In the genomic region with DNA sequence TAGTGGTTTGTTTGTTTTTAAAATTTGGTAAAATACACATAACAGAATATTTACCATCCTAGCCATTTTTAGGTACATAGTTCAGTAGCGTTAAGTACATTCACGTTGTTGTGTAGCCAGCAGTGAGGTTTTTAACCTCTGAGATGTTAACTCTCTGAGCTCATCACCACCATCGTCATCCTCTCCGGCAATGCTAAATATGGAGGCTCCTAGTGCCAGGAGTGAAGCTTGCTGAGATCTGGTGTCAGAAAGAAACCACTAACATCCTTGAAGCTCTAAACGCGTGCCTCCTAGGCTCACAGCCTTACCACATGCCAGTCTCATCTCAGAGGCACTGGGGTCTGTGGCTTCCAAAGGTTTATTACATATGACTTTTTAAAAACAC, we compare ENCODE assay signal across 16 cellular contexts.
DNase-seq lines count a peak whose midpoint lies in the region; TF ChIP-seq lines count a peak whose summit lies in the region.
"Had no signal": no experiment of that assay in that cellular context is flagged by ENCODE, and none has a peak within 500 bp of the region (broad histone marks: within the 10 kb centered on the region; RNA-seq: fewer than 3 reads in every experiment).

No MANE protein-coding gene starts in this region.

- H3K4me2 ChIP-seq in BLaER1 treated with 17β-estradiol and CSF1 and Interleukin-3, amounts not matched to agents 10 nM and 100 nM: peak overlapping the region in 8 of 11 experiments; percentile 55 to 76 (median 66); a peak in 14 of 22 replicates

- H3K36me3 Mint-ChIP-seq in activated CD4-positive, alpha-beta T cell treated with anti-CD3 and anti-CD28 coated beads, Interleukin-2, amount 10 ng/mL, durations not matched to agents 24 days and 14 days (ENCODE audit: low read depth): no peaks in the 10 kb centered on the region
- no peaks in the 10 kb centered on the region for H3K36me3 Mint-ChIP-seq in activated naive CD4-positive, alpha-beta T cell treated with anti-CD3 and anti-CD28 coated beads, Interleukin-2, amount 10 ng/mL, durations not matched to agents 7 days and 5 days
- H3K36me3 Mint-ChIP-seq: naive B cell had no signal

- no peak overlapping the region for H3K9ac ChIP-seq in BLaER1 treated with 17β-estradiol and CSF1 and Interleukin-3, amounts not matched to agents 10 nM and 100 nM

- H3K27me3 ChIP-seq in BLaER1 treated with 17β-estradiol and CSF1 and Interleukin-3, amounts not matched to agents 10 nM and 100 nM: no peaks in the 10 kb centered on the region
- H3K27me3 ChIP-seq in MG63: no peaks in the 10 kb centered on the region; the same call in 1 of the 2 replicates
- no peaks in the 10 kb centered on the region for H3K27me3 ChIP-seq in uterus
- H3K27me3 ChIP-seq: tibial nerve had no signal

- intact Hi-C loops in uterus (cut with DNase I; ENCODE audit: low total_unique reads): no loop called here
- intact Hi-C loops in activated CD4-positive, alpha-beta T cell treated with anti-CD3 and anti-CD28 coated beads, Interleukin-2, amount 10 ng/mL, durations not matched to agents 24 days and 14 days (cut with micrococcal nuclease): no loop called here

- H3K27me3 Mint-ChIP-seq in activated CD4-positive, alpha-beta T cell treated with anti-CD3 and anti-CD28 coated beads, Interleukin-2, amount 10 ng/mL, durations not matched to agents 24 days and 14 days: no peaks in the 10 kb centered on the region
- no peaks in the 10 kb centered on the region for H3K27me3 Mint-ChIP-seq in activated naive CD4-positive, alpha-beta T cell treated with anti-CD3 and anti-CD28 coated beads, Interleukin-2, amount 10 ng/mL, durations not matched to agents 7 days and 5 days

- H4K20me1 ChIP-seq in BLaER1 treated with 17β-estradiol and CSF1 and Interleukin-3, amounts not matched to agents 10 nM and 100 nM: no peaks in the 10 kb centered on the region

- H3K4me3 Mint-ChIP-seq in activated CD4-positive, alpha-beta T cell treated with anti-CD3 and anti-CD28 coated beads, Interleukin-2, amount 10 ng/mL, durations not matched to agents 24 days and 14 days: no peak overlapping the region
- no peak overlapping the region for H3K4me3 Mint-ChIP-seq in activated naive CD4-positive, alpha-beta T cell treated with anti-CD3 and anti-CD28 coated beads, Interleukin-2, amount 10 ng/mL, durations not matched to agents 7 days and 5 days
- H3K4me3 Mint-ChIP-seq: naive B cell, WTC11 had no signal

- DNase-seq in MG63 (peak; percentile 33), cardiac fibroblast (ENCODE audit: low read depth in 2 of 2) (peak; percentile 3 to 19), myocyte (ENCODE audit: low read depth) (peak; percentile 30), uterus (no peak), T-helper 1 cell (no peak)
- no peak for DNase-seq in activated CD4-positive, alpha-beta T cell treated with anti-CD3 and anti-CD28 coated beads, Interleukin-2, amount 10 ng/mL, durations not matched to agents 24 days and 14 days
- no peak for DNase-seq in activated naive CD4-positive, alpha-beta T cell treated with anti-CD3 and anti-CD28 coated beads, Interleukin-2, amount 10 ng/mL, durations not matched to agents 7 days and 5 days
- DNase-seq: naive B cell; NCI-H2081 treated with DMSO at 0.1 percent for 48 hours; PC-3; retina; stimulated activated CD4-positive, alpha-beta T cell treated with anti-CD3 and anti-CD28 coated beads, Interleukin-2, amount 100 ng/mL, for 24 hours; SW 1271 had no signal

- TF ChIP-seq CTCF in cardiac fibroblast (IDR thresholded peaks at IDR 0.05; ENCODE audit: low read depth, low read length) (no peak), uterus (IDR thresholded peaks at IDR 0.05) (no peak)

- no peak for TF ChIP-seq POLR2A in uterus (IDR thresholded peaks at IDR 0.05)

- peaks cover 0 to 15% (median 10%) of the 10 kb centered on the region in 11 experiments; a peak in 12 of 22 replicates for H3K9me3 ChIP-seq in BLaER1 treated with 17β-estradiol and CSF1 and Interleukin-3, amounts not matched to agents 10 nM and 100 nM (replicated peaks in 1 of 11)
- H3K9me3 ChIP-seq in MG63 (no peaks in the 10 kb centered on the region; the same call in none of the 2 replicates), uterus (no peaks in the 10 kb centered on the region)

- no peak overlapping the region for H3K27ac ChIP-seq in BLaER1 treated with 17β-estradiol and CSF1 and Interleukin-3, amounts not matched to agents 10 nM and 100 nM
- no peak overlapping the region for H3K27ac ChIP-seq in uterus
- H3K27ac ChIP-seq: tibial nerve had no signal

- no peak overlapping the region for H3K4me3 ChIP-seq in BLaER1 treated with 17β-estradiol and CSF1 and Interleukin-3, amounts not matched to agents 10 nM and 100 nM
- H3K4me3 ChIP-seq in MG63 (no peak overlapping the region), cardiac fibroblast (replicated peaks in 1 of 2; ENCODE audit: low read depth in 2 of 2, low read length in 2 of 2) (no peak overlapping the region), uterus (no peak overlapping the region)
- H3K4me3 ChIP-seq: tibial nerve had no signal

- H3K36me3 ChIP-seq in BLaER1 treated with 17β-estradiol and CSF1 and Interleukin-3, amounts not matched to agents 10 nM and 100 nM: no peaks in the 10 kb centered on the region
- H3K36me3 ChIP-seq in MG63: no peaks in the 10 kb centered on the region
- no peaks in the 10 kb centered on the region for H3K36me3 ChIP-seq in uterus
- H3K36me3 ChIP-seq: tibial nerve had no signal

- no peaks in the 10 kb centered on the region for H3K4me1 Mint-ChIP-seq in activated CD4-positive, alpha-beta T cell treated with anti-CD3 and anti-CD28 coated beads, Interleukin-2, amount 10 ng/mL, durations not matched to agents 24 days and 14 days
- no peaks in the 10 kb centered on the region for H3K4me1 Mint-ChIP-seq in activated naive CD4-positive, alpha-beta T cell treated with anti-CD3 and anti-CD28 coated beads, Interleukin-2, amount 10 ng/mL, durations not matched to agents 7 days and 5 days
- H3K4me1 Mint-ChIP-seq: naive B cell, WTC11 had no signal

- CTCF ChIA-PET in activated naive CD4-positive, alpha-beta T cell treated with anti-CD3 and anti-CD28 coated beads, Interleukin-2, amount 10 ng/mL, durations not matched to agents 7 days and 5 days (lab: Charles Lee): no interaction called here

- H3K27ac Mint-ChIP-seq in activated CD4-positive, alpha-beta T cell treated with anti-CD3 and anti-CD28 coated beads, Interleukin-2, amount 10 ng/mL, durations not matched to agents 24 days and 14 days: no peak overlapping the region
- H3K27ac Mint-ChIP-seq in activated naive CD4-positive, alpha-beta T cell treated with anti-CD3 and anti-CD28 coated beads, Interleukin-2, amount 10 ng/mL, durations not matched to agents 7 days and 5 days: no peak overlapping the region
- H3K27ac Mint-ChIP-seq: naive B cell, WTC11 had no signal

- no peaks in the 10 kb centered on the region for H3K9me3 Mint-ChIP-seq in activated CD4-positive, alpha-beta T cell treated with anti-CD3 and anti-CD28 coated beads, Interleukin-2, amount 10 ng/mL, durations not matched to agents 24 days and 14 days
- H3K9me3 Mint-ChIP-seq in activated naive CD4-positive, alpha-beta T cell treated with anti-CD3 and anti-CD28 coated beads, Interleukin-2, amount 10 ng/mL, durations not matched to agents 7 days and 5 days: no peaks in the 10 kb centered on the region

- peaks cover 5 to 43% (median 38%) of the 10 kb centered on the region in 10 experiments; a peak in 17 of 20 replicates for H3K4me1 ChIP-seq in BLaER1 treated with 17β-estradiol and CSF1 and Interleukin-3, amounts not matched to agents 10 nM and 100 nM
- no peaks in the 10 kb centered on the region for H3K4me1 ChIP-seq in uterus
- H3K4me1 ChIP-seq: tibial nerve had no signal

Comparison
In these comparisons a context has a peak if more than half of its experiments do, and no peak if none do; other contexts are left out.
1. DNase-seq: peak in MG63 (single experiment), cardiac fibroblast (2 of 2) and myocyte (single experiment); none in uterus (0 of 2), T-helper 1 cell (0 of 5), activated CD4-positive, alpha-beta T cell treated with anti-CD3 and anti-CD28 coated beads, Interleukin-2, amount 10 ng/mL, durations not matched to agents 24 days and 14 days (single experiment) and activated naive CD4-positive, alpha-beta T cell treated with anti-CD3 and anti-CD28 coated beads, Interleukin-2, amount 10 ng/mL, durations not matched to agents 7 days and 5 days (single experiment).